33 cellular contexts compared by ENCODE assay signal in the genomic region with DNA sequence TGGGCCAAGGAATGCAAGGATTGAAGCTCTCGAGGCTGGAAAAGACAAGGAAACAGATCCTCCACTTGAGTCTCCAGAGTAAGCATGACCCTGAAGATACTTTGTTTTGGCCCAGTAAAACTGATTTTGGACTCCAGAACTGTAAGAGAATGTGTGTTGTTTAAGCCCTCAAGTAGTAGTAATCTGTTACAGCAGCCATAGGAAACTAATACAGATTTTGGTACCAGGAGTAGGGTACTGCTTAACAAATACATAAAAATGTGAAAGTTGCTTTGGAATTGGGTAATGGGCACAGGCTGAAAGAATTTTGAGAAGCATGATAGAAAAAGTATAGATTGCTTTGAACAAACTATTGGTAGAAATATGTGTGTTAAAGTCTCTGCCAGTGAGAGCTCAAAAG.
"Had no signal": no experiment of that assay in that cellular context is flagged by ENCODE, and none has a peak within 500 bp of the region (broad histone marks: within the 10 kb centered on the region; RNA-seq: fewer than 3 reads in every experiment).

No MANE protein-coding gene starts in this region.

- H3K27me3 ChIP-seq: MG63 had no signal

- DNase-seq: Karpas-422, Kasumi-1, MG63, MM.1S, MV-4-11, NCI-H1048, NCI-H1092, NCI-H1092 treated with DMSO at 0.1 percent for 48 hours, NCI-H1105, NCI-H1105 treated with DMSO at 0.1 percent for 48 hours, NCI-H1417, NCI-H1417 treated with DMSO at 0.1 percent for 48 hours, NCI-H1436, NCI-H1436 treated with DMSO at 0.1 percent for 48 hours, NCI-H146, NCI-H1694, NCI-H1694 treated with DMSO at 0.1 percent for 48 hours, NCI-H187, NCI-H187 treated with DMSO at 0.1 percent for 48 hours, NCI-H1930, NCI-H2029, NCI-H2029 treated with DMSO at 0.1 percent for 48 hours, NCI-H2081, NCI-H2081 treated with DMSO at 0.1 percent for 48 hours, NCI-H2107, NCI-H2171, NCI-H2171 treated with DMSO at 0.1 percent for 48 hours, NCI-H2227 treated with DMSO at 0.1 percent for 48 hours, NCI-H345, NCI-H446, NCI-H446 treated with DMSO at 0.1 percent for 48 hours, NCI-H510A, NCI-H510A treated with DMSO at 0.1 percent for 48 hours had no signal

- H3K9me3 ChIP-seq: MG63 had no signal

- H3K36me3 ChIP-seq: MG63 had no signal

- H3K4me3 ChIP-seq: MG63 had no signal
